ENCODE assay signal across 10 cellular contexts in genomic region chr22:49951001-49951677, GRCh38. TPM values are rescaled to one million over a fixed set of nuclear protein-coding genes. Genes with fewer than 3 reads are reported as not detected.
DNase-seq lines count a peak whose midpoint lies in the region; ATAC-seq and TF ChIP-seq lines count a peak whose summit lies in the region.
"Had no signal": no experiment of that assay in that cellular context is flagged by ENCODE, and none has a peak within 500 bp of the region (broad histone marks: within the 10 kb centered on the region; RNA-seq: fewer than 3 reads in every experiment).

No MANE protein-coding gene starts in this region.

- CTCF ChIA-PET in RWPE1 (lab: Yijun Ruan, JAX): interaction anchor here (0.6 to 1.4 kb wide), 3 partner anchors 10 to 42 kb away, joined by 3 read pairs; no protein-coding TSS in a partner anchor

- H3K9me3 ChIP-seq in upper lobe of right lung: no peaks in the 10 kb centered on the region
- H3K9me3 ChIP-seq: BE2C had no signal

- H3K27ac ChIP-seq in RWPE1: peak overlapping the region; percentile 92
- peak overlapping the region; percentile 88 for H3K27ac ChIP-seq in upper lobe of right lung

- peaks cover 6% of the 10 kb centered on the region for H3K4me1 Mint-ChIP-seq in activated T-cell treated with anti-CD3 and anti-CD28 coated beads, Interleukin-2, amount 50 U/mL, for 4 hours (ENCODE audit: low read depth)

- H3K9me3 Mint-ChIP-seq in activated T-cell treated with anti-CD3 and anti-CD28 coated beads, Interleukin-2, amount 50 U/mL, for 4 hours: no peaks in the 10 kb centered on the region
- H3K9me3 Mint-ChIP-seq: activated naive CD8-positive, alpha-beta T cell treated with anti-CD3 and anti-CD28 coated beads for 36 hours had no signal

- H3K4me1 ChIP-seq in upper lobe of right lung: peaks cover 53% of the 10 kb centered on the region

- H3K27me3 ChIP-seq in upper lobe of right lung: no peaks in the 10 kb centered on the region
- H3K27me3 ChIP-seq: BE2C had no signal

- no peaks in the 10 kb centered on the region for H3K27me3 Mint-ChIP-seq in activated T-cell treated with anti-CD3 and anti-CD28 coated beads, Interleukin-2, amount 50 U/mL, for 4 hours (ENCODE audit: low read depth)
- H3K27me3 Mint-ChIP-seq: activated naive CD8-positive, alpha-beta T cell treated with anti-CD3 and anti-CD28 coated beads for 36 hours had no signal

- no peaks in the 10 kb centered on the region for H3K36me3 ChIP-seq in upper lobe of right lung
- H3K36me3 ChIP-seq: BE2C had no signal

- no peak overlapping the region for H3K4me3 Mint-ChIP-seq in activated T-cell treated with anti-CD3 and anti-CD28 coated beads, Interleukin-2, amount 50 U/mL, for 4 hours
- H3K4me3 Mint-ChIP-seq: activated naive CD8-positive, alpha-beta T cell treated with anti-CD3 and anti-CD28 coated beads for 36 hours had no signal

- H3K4me3 ChIP-seq in upper lobe of right lung: no peak overlapping the region

- peak in 1 of 2 donors; percentile 75 for ATAC-seq in activated T-cell treated with anti-CD3 and anti-CD28 coated beads, Interleukin-2, amount 50 U/mL, for 4 hours
- ATAC-seq in upper lobe of right lung: peak; percentile 60

- DNase-seq in activated T-cell treated with anti-CD3 and anti-CD28 coated beads, Interleukin-2, amount 50 U/mL, for 4 hours: peak; percentile 75
- no peak for DNase-seq in activated T-cell treated with anti-CD3 and anti-CD28 coated beads, Interleukin-2, amount 50 U/mL, for 1 hour
- peak; percentile 54 for DNase-seq in RWPE1 (ENCODE audit: low spot score)
- DNase-seq in left kidney (ENCODE audit: low read depth, low spot score): peak; percentile 89
- DNase-seq in upper lobe of right lung: peak; percentile 98
- no peak for DNase-seq in NCI-H2227 (lab: John Stamatoyannopoulos, UW; ENCODE audit: unreplicated experiment)
- DNase-seq in NK-92 treated with Interleukin-12 subunit alpha and Interleukin-12 subunit beta, amount 100 ng/mL, for 24 hours (lab: John Stamatoyannopoulos, UW): no peak
- no peak for DNase-seq in NCI-H1092 treated with DMSO at 0.1 percent for 48 hours (lab: John Stamatoyannopoulos, UW)
- DNase-seq: activated naive CD8-positive, alpha-beta T cell treated with anti-CD3 and anti-CD28 coated beads for 36 hours; BE2C had no signal

- TF ChIP-seq CTCF in RWPE1 (conservative IDR thresholded peaks at IDR 0.05; ENCODE audit: low read depth) (no peak), upper lobe of right lung (IDR thresholded peaks at IDR 0.05) (no peak)

- no peaks in the 10 kb centered on the region for H3K36me3 Mint-ChIP-seq in activated T-cell treated with anti-CD3 and anti-CD28 coated beads, Interleukin-2, amount 50 U/mL, for 4 hours (ENCODE audit: insufficient read depth)
- H3K36me3 Mint-ChIP-seq: activated naive CD8-positive, alpha-beta T cell treated with anti-CD3 and anti-CD28 coated beads for 36 hours had no signal

- POLR2A ChIA-PET in RWPE1 (lab: Yijun Ruan, JAX; ENCODE audit: low non-redundant PET): interaction anchor here (1.2 to 1.8 kb wide), 3 partner anchors 9 to 15 kb away, joined by 3 to 10 read pairs (median 5); no protein-coding TSS in a partner anchor

- intact Hi-C loops in upper lobe of right lung (cut with DNase I): no loop called here

RNA-seq across cellular contexts. Expression of gene PIM3, which starts 9.4 kb away (rescaled TPM):
- total RNA-seq in activated T-cell treated with anti-CD3 and anti-CD28 coated beads, Interleukin-2, amount 50 U/mL, for 4 hours: 100 to 1,000 TPM; 426 to 498 (median 461) TPM
- 119 TPM for total RNA-seq in upper lobe of right lung

RNA-seq across cellular contexts. Expression of gene CRELD2, which starts 32.7 kb away (rescaled TPM):
- total RNA-seq in activated T-cell treated with anti-CD3 and anti-CD28 coated beads, Interleukin-2, amount 50 U/mL, for 4 hours: 10 to 100 TPM; 62.8 to 71.2 (median 64.2) TPM
- 44.2 TPM for total RNA-seq in upper lobe of right lung

RNA-seq across cellular contexts. Expression of gene ALG12, which starts 32.9 kb away (rescaled TPM):
- 10 to 100 TPM; 13.5 to 18.6 (median 14.6) TPM for total RNA-seq in activated T-cell treated with anti-CD3 and anti-CD28 coated beads, Interleukin-2, amount 50 U/mL, for 4 hours
- 28.1 TPM for total RNA-seq in upper lobe of right lung

Comparison
In these comparisons a context has a peak if more than half of its experiments do, and no peak if none do; other contexts are left out.
1. DNase-seq: peak in activated T-cell treated with anti-CD3 and anti-CD28 coated beads, Interleukin-2, amount 50 U/mL, for 4 hours (single experiment), RWPE1 (single experiment), left kidney (single experiment) and upper lobe of right lung (single experiment); none in activated T-cell treated with anti-CD3 and anti-CD28 coated beads, Interleukin-2, amount 50 U/mL, for 1 hour (single experiment), NCI-H2227 (single experiment), NK-92 treated with Interleukin-12 subunit alpha and Interleukin-12 subunit beta, amount 100 ng/mL, for 24 hours (single experiment) and NCI-H1092 treated with DMSO at 0.1 percent for 48 hours (single experiment).